In genomic region chr12:49827351-49828099, GRCh38 we compare ENCODE assay signal across 8 cellular contexts. TPM values are rescaled to one million over a fixed set of nuclear protein-coding genes. Genes with fewer than 3 reads are reported as not detected.
DNase-seq lines count a peak whose midpoint lies in the region; ATAC-seq and TF ChIP-seq lines count a peak whose summit lies in the region.

No MANE protein-coding gene starts in this region.

- peak overlapping the region; percentile 83 for H3K27ac ChIP-seq in Panc1 (ENCODE audit: low read length)
- peak overlapping the region; percentile 62 to 74 for H3K27ac ChIP-seq in aorta (ENCODE audit: low read depth in 1 of 2, low read length in 2 of 2)

- peak overlapping the region; percentile 98 for H3K4me3 Mint-ChIP-seq in activated naive CD8-positive, alpha-beta T cell treated with anti-CD3 and anti-CD28 coated beads for 36 hours
- H3K4me3 Mint-ChIP-seq in glutamatergic neuron (ENCODE audit: unreplicated experiment): peak overlapping the region; percentile 92

- H3K4me1 ChIP-seq in Panc1 (ENCODE audit: control insufficient read depth, insufficient read depth, low read length) (peaks cover 21% of the 10 kb centered on the region), aorta (ENCODE audit: control insufficient read depth in 1 of 2, insufficient read depth in 2 of 2, low read length in 2 of 2) (peaks cover 0 to 2% of the 10 kb centered on the region in 2 donors)

- peak; percentile 4 for ATAC-seq in HG03045 (IDR thresholded peaks at IDR 0.05; ENCODE audit: unreplicated experiment)
- ATAC-seq in Panc1: peak; percentile 69
- ATAC-seq in aorta (ENCODE audit: low FRiP score): peak; percentile 80

- TF ChIP-seq CTCF in Panc1 (IDR thresholded peaks at IDR 0.05) (no peak), glutamatergic neuron (IDR thresholded peaks at IDR 0.05; ENCODE audit: partially characterized antibody, unreplicated experiment) (no peak)

- H3K27ac Mint-ChIP-seq in activated naive CD8-positive, alpha-beta T cell treated with anti-CD3 and anti-CD28 coated beads for 36 hours: no peak overlapping the region
- peak overlapping the region; percentile 90 for H3K27ac Mint-ChIP-seq in glutamatergic neuron (ENCODE audit: unreplicated experiment)

- H3K9me3 ChIP-seq in Panc1 (ENCODE audit: control insufficient read depth, insufficient read depth, low read depth, low read length) (no peaks in the 10 kb centered on the region), aorta (ENCODE audit: control insufficient read depth, low read length) (no peaks in the 10 kb centered on the region)

- in situ Hi-C loops in Panc1 (cut with HindIII; ENCODE audit: low pct_unique_long_range_greater_than_20kb, low sequenced_read_pairs): no loop called here

- intact Hi-C loops in Panc1 (cut with micrococcal nuclease; ENCODE audit: unreplicated experiment) (no loop called here), aorta (cut with DNase I) (loop anchor here in 1 of 2 donors (5.0 kb wide), 1 partner anchor 55 kb away; no protein-coding TSS in a partner anchor)

- WGBS in aorta, 2 donors: 1 to 2% methylated on average over 35 to 38 of the region's 38 CpGs

- H3K36me3 ChIP-seq in Panc1 (ENCODE audit: control insufficient read depth, insufficient read depth, low read length) (0 out of 2 replicates have a peak, but pooled peaks cover 3% of the 10 kb centered on the region), aorta (ENCODE audit: control insufficient read depth in 1 of 2, insufficient read depth in 2 of 2, low read length in 1 of 2) (no peaks in the 10 kb centered on the region)

- peak overlapping the region; percentile 65 to 67 for H3K4me3 ChIP-seq in Panc1 (ENCODE audit: low read depth in 2 of 2, low read length in 2 of 2)
- H3K4me3 ChIP-seq in aorta (ENCODE audit: low read length in 2 of 2): peak overlapping the region; percentile 77 to 79

- peaks cover 36% of the 10 kb centered on the region for H3K4me1 Mint-ChIP-seq in activated naive CD8-positive, alpha-beta T cell treated with anti-CD3 and anti-CD28 coated beads for 36 hours
- peaks cover 39% of the 10 kb centered on the region for H3K4me1 Mint-ChIP-seq in glutamatergic neuron (ENCODE audit: low read depth, unreplicated experiment)

- H3K9me3 Mint-ChIP-seq in activated naive CD8-positive, alpha-beta T cell treated with anti-CD3 and anti-CD28 coated beads for 36 hours: no peaks in the 10 kb centered on the region
- H3K9me3 Mint-ChIP-seq in glutamatergic neuron (ENCODE audit: unreplicated experiment): peaks cover 12% of the 10 kb centered on the region

- no peaks in the 10 kb centered on the region for H3K27me3 Mint-ChIP-seq in activated naive CD8-positive, alpha-beta T cell treated with anti-CD3 and anti-CD28 coated beads for 36 hours
- H3K27me3 Mint-ChIP-seq in glutamatergic neuron (ENCODE audit: unreplicated experiment): peaks cover 4% of the 10 kb centered on the region

- POLR2A ChIA-PET in Panc1 (lab: Charles Lee): interaction anchor here (0.6 to 0.8 kb wide), 3 partner anchors 13 to 274 kb away, joined by 3 to 12 read pairs (median 5); no protein-coding TSS in a partner anchor

- peaks cover 4% of the 10 kb centered on the region for H3K36me3 Mint-ChIP-seq in activated naive CD8-positive, alpha-beta T cell treated with anti-CD3 and anti-CD28 coated beads for 36 hours
- no peaks in the 10 kb centered on the region for H3K36me3 Mint-ChIP-seq in glutamatergic neuron (ENCODE audit: unreplicated experiment)

- CTCF ChIA-PET in Panc1 (lab: Charles Lee): interaction anchor here (0.6 kb wide), 1 partner anchor 50 kb away, joined by 3 read pairs; no protein-coding TSS in a partner anchor

- BruUV-seq in Panc1 (replicated peaks; lab: Mats Ljungman, UMichigan): no TSS peak

- H3K27me3 ChIP-seq in Panc1 (ENCODE audit: control insufficient read depth, insufficient read depth, low read length) (no peaks in the 10 kb centered on the region), aorta (ENCODE audit: control insufficient read depth in 1 of 2, insufficient read depth in 2 of 2, low read length in 1 of 2) (no peaks in the 10 kb centered on the region)

- DNase-seq in GDM1 (lab: John Stamatoyannopoulos, UW) (peak; percentile 21), Panc1 (ENCODE audit: low read depth, low spot score) (no peak), glutamatergic neuron (peak; percentile 89), nucleus accumbens (lab: John Stamatoyannopoulos, UW) (peak in 54 of 56 donors; percentile 22 to 82 (median 68)), aorta (peak; percentile 84 to 89), NCI-H2107 treated with DMSO at 0.1 percent for 48 hours (lab: John Stamatoyannopoulos, UW; ENCODE audit: unreplicated experiment) (no peak)
- DNase-seq in activated naive CD8-positive, alpha-beta T cell treated with anti-CD3 and anti-CD28 coated beads for 36 hours: peak; percentile 52

RNA-seq across cellular contexts. Expression of gene NCKAP5L, which starts 0.7 kb away (rescaled TPM):
- total RNA-seq in Panc1 (2021; ENCODE audit: unreplicated experiment) (17.3 TPM), glutamatergic neuron (ENCODE audit: unreplicated experiment) (64.3 TPM), aorta (10 to 100 TPM; 22.2 to 38.7 TPM)
- 16.5 TPM for polyA plus RNA-seq in Panc1 (2012; ENCODE audit: insufficient read length)
- total RNA-seq in activated naive CD8-positive, alpha-beta T cell treated with anti-CD3 and anti-CD28 coated beads for 36 hours: 1 to 10 TPM; 7.9 to 8.9 TPM
- 10 to 100 TPM in 1 of 2 donors, 1 to 10 TPM in 1; 3.5 to 14.8 TPM for polyA plus RNA-seq in aorta

RNA-seq across cellular contexts. Expression of gene BCDIN3D, which starts 15.4 kb away (rescaled TPM):
- total RNA-seq in Panc1 (2021; ENCODE audit: unreplicated experiment) (4.8 TPM), glutamatergic neuron (ENCODE audit: unreplicated experiment) (5.9 TPM), aorta (1 to 10 TPM; 3.5 to 5.0 TPM)
- polyA plus RNA-seq in Panc1 (2012; ENCODE audit: insufficient read length): 4.2 TPM
- 1 to 10 TPM; 4.1 to 4.3 TPM for total RNA-seq in activated naive CD8-positive, alpha-beta T cell treated with anti-CD3 and anti-CD28 coated beads for 36 hours
- polyA plus RNA-seq in aorta: 1 to 10 TPM; 1.5 to 1.6 TPM

Comparison
In these comparisons a context has a peak if more than half of its experiments do, and no peak if none do; other contexts are left out.
1. DNase-seq: peak in GDM1 (single experiment), activated naive CD8-positive, alpha-beta T cell treated with anti-CD3 and anti-CD28 coated beads for 36 hours (single experiment), glutamatergic neuron (single experiment), nucleus accumbens (54 of 56) and aorta (2 of 2); none in Panc1 (single experiment) and NCI-H2107 treated with DMSO at 0.1 percent for 48 hours (single experiment).
2. ATAC-seq: peak in every context shown above with its lines; median percentile 80 in aorta; 69 in Panc1; 4 in HG03045.